In genomic region chr20:47365023-47365764, GRCh38 we compare ENCODE assay signal across 1 cellular context.
TF ChIP-seq lines count a peak whose summit lies in the region.

No MANE protein-coding gene starts in this region.

TF ChIP-seq in HepG2, 621 proteins besides CTCF, POLR2A, EP300 and RAD21:
- TF ChIP-seq TEAD3 (CRISPR knock-in tag; optimal IDR thresholded peaks at IDR 0.05; ENCODE audit: borderline replicate concordance): peak; percentile 29
- no peak for TF ChIP-seq ZBTB3 (CRISPR knock-in tag; IDR thresholded peaks at IDR 0.05; ENCODE audit: borderline replicate concordance, low read depth)
- no peak for TF ChIP-seq RAD51 (IDR thresholded peaks at IDR 0.05; ENCODE audit: borderline replicate concordance)
- TF ChIP-seq EZH2 (conservative IDR thresholded peaks at IDR 0.05; ENCODE audit: low read depth, low read length): no peak
